Comparison of ENCODE assay signal across 25 cellular contexts in the genomic region with DNA sequence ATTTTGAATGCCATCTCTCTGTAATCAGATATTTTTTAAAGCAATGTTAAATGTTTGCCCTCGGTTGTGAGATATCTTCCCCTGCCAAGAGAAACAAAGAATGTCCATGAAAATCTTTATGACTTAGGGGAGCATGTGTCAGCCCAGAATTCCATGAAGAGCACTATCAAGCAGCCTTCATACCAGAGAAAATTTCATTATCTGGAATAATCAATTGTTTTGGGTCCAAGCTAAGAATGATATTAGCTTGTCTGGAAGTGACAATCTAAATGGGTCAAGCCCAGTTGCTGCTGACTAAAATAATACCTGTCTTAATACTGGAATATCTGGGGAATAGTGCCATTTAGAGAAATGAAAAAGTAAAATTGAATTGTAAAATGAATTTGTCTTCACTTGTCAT.
"Had no signal": no experiment of that assay in that cellular context is flagged by ENCODE, and none has a peak within 500 bp of the region (broad histone marks: within the 10 kb centered on the region; RNA-seq: fewer than 3 reads in every experiment).

No MANE protein-coding gene starts in this region.

- H3K27me3 ChIP-seq: ovary, right atrium auricular region, right lobe of liver, testis, thyroid gland, transverse colon, upper lobe of left lung, vagina had no signal

- H3K36me3 ChIP-seq: lower lobe of right lung, ovary, right atrium auricular region, right lobe of liver, thyroid gland, transverse colon, upper lobe of left lung, vagina had no signal

- H3K27me3 Mint-ChIP-seq: naive B cell; progenitor cell of endocrine pancreas; stimulated activated memory B cell treated with anti-CD40 and anti-IgM and Interleukin-4, amounts not matched to agents 10 μg/mL and 1 μg/mL and 100 μg/mL, for 72 hours; stimulated activated naive CD8-positive, alpha-beta T cell treated with anti-CD3 and anti-CD28 coated beads, Interleukin-15, amount 100 ng/mL, for 72 hours had no signal

- H3K4me1 ChIP-seq: lower lobe of right lung, right atrium auricular region, right lobe of liver, testis, thyroid gland, transverse colon, upper lobe of left lung, vagina had no signal

- H3K4me3 Mint-ChIP-seq: naive B cell; natural killer cell; nephron progenitor cell; stimulated activated memory B cell treated with anti-CD40 and anti-IgM and Interleukin-4, amounts not matched to agents 10 μg/mL and 1 μg/mL and 100 μg/mL, for 72 hours; stimulated activated naive CD8-positive, alpha-beta T cell treated with anti-CD3 and anti-CD28 coated beads, Interleukin-15, amount 100 ng/mL, for 72 hours had no signal

- H3K4me1 Mint-ChIP-seq: naive B cell; natural killer cell; nephron progenitor cell; stimulated activated memory B cell treated with anti-CD40 and anti-IgM and Interleukin-4, amounts not matched to agents 10 μg/mL and 1 μg/mL and 100 μg/mL, for 72 hours; stimulated activated naive CD8-positive, alpha-beta T cell treated with anti-CD3 and anti-CD28 coated beads, Interleukin-15, amount 100 ng/mL, for 72 hours had no signal

- H3K9me3 ChIP-seq: lower lobe of right lung, ovary, right atrium auricular region, right lobe of liver, testis, thyroid gland, transverse colon, upper lobe of left lung, vagina had no signal

- H3K36me3 Mint-ChIP-seq: naive B cell; natural killer cell; stimulated activated memory B cell treated with anti-CD40 and anti-IgM and Interleukin-4, amounts not matched to agents 10 μg/mL and 1 μg/mL and 100 μg/mL, for 72 hours had no signal

- H3K27ac ChIP-seq: lower lobe of right lung, ovary, right atrium auricular region, right lobe of liver, testis, thyroid gland, transverse colon, upper lobe of left lung, vagina had no signal

- H3K4me3 ChIP-seq: lower lobe of right lung, ovary, right atrium auricular region, right lobe of liver, smooth muscle cell, testis, thyroid gland, transverse colon, upper lobe of left lung, vagina had no signal

- DNase-seq: islet precursor cell; lower lobe of right lung; mammary epithelial cell; mesenchymal stem cell; naive B cell; natural killer cell; nephron progenitor cell; ovary; right lobe of liver; stimulated activated CD4-positive, alpha-beta T cell treated with anti-CD3 and anti-CD28 coated beads, Interleukin-1b, Interleukin-23, amount 100 ng/mL, for 48 hours; stimulated activated CD4-positive, alpha-beta T cell treated with anti-CD3 and anti-CD28 coated beads, Interleukin-2, amount 100 ng/mL, for 48 hours; stimulated activated CD4-positive, alpha-beta T cell treated with anti-CD3 and anti-CD28 coated beads, Interleukin-4, amount 100 ng/mL, for 4 hours; stimulated activated CD8-positive, alpha-beta memory T cell treated with anti-CD3 and anti-CD28 coated beads, Interleukin-4, amount 100 ng/mL, for 48 hours; stimulated activated naive CD4-positive, alpha-beta T cell treated with Interleukin-2 at 50 U/mL for 16 hours; stimulated activated naive CD8-positive, alpha-beta T cell treated with anti-CD3 and anti-CD28 coated beads, Interleukin-15, amount 100 ng/mL, for 72 hours; testis; thyroid gland; transverse colon; upper lobe of left lung had no signal

- ATAC-seq: left lobe of liver; lower lobe of right lung; natural killer cell; right lobe of liver; stimulated activated memory B cell treated with anti-CD40 and anti-IgM and Interleukin-4, amounts not matched to agents 10 μg/mL and 1 μg/mL and 100 μg/mL, for 72 hours; stimulated activated naive CD8-positive, alpha-beta T cell treated with anti-CD3 and anti-CD28 coated beads, Interleukin-15, amount 100 ng/mL, for 72 hours had no signal

- H3K9me3 Mint-ChIP-seq: nephron progenitor cell had no signal

- H3K27ac Mint-ChIP-seq: naive B cell; natural killer cell; nephron progenitor cell; progenitor cell of endocrine pancreas; stimulated activated memory B cell treated with anti-CD40 and anti-IgM and Interleukin-4, amounts not matched to agents 10 μg/mL and 1 μg/mL and 100 μg/mL, for 72 hours; stimulated activated naive CD8-positive, alpha-beta T cell treated with anti-CD3 and anti-CD28 coated beads, Interleukin-15, amount 100 ng/mL, for 72 hours had no signal
